12 cellular contexts compared by ENCODE assay signal in genomic region chr3:19102654-19103290, GRCh38. TPM values are rescaled to one million over a fixed set of nuclear protein-coding genes. Genes with fewer than 3 reads are reported as not detected.
DNase-seq lines count a peak whose midpoint lies in the region; ATAC-seq, FAIRE-seq and TF ChIP-seq lines count a peak whose summit lies in the region.
"Not testable (repeated sequence)": the region's sequence is repeated elsewhere in the genome, so short reads cannot be mapped to it uniquely, and the experiment has no call there.
"Had no signal": no experiment of that assay in that cellular context is flagged by ENCODE, and none has a peak within 500 bp of the region (broad histone marks: within the 10 kb centered on the region; RNA-seq: fewer than 3 reads in every experiment).

No MANE protein-coding gene starts in this region.

- not testable (repeated sequence) for FAIRE-seq in bronchial epithelial cell (lab: Jason Lieb, UNC)

- H3K9me3 ChIP-seq in DOHH2 (ENCODE audit: control insufficient read depth, insufficient read depth, low read length); iPS-20b (ENCODE audit: insufficient read depth, low read depth, low read length); upper lobe of right lung: not testable (repeated sequence)

- peak; percentile 26 for DNase-seq in NCI-H146 (lab: John Stamatoyannopoulos, UW)
- DNase-seq in T-helper 2 cell treated with Interferon-gamma antibody and Interleukin-4, amounts not matched to agents 5 μg/mL and 100 μg/mL, for 36 hours (ENCODE audit: low spot score); activated T-cell treated with anti-CD3 and anti-CD28 coated beads, Interleukin-2, amount 50 U/mL, for 4 hours; bronchial epithelial cell (ENCODE audit: low read depth); neural crest cell (ENCODE audit: low read depth, low spot score); upper lobe of right lung: not testable (repeated sequence)

- not testable (repeated sequence) for H3K79me2 ChIP-seq in DOHH2 (ENCODE audit: control insufficient read depth, low read length)

- not testable (repeated sequence) for H3K9ac ChIP-seq in iPS-20b (ENCODE audit: low read depth, low read length)

- H3K9me3 Mint-ChIP-seq in T-helper 2 cell treated with Interferon-gamma antibody and Interleukin-4, amounts not matched to agents 5 μg/mL and 100 μg/mL, for 36 hours; activated T-cell treated with anti-CD3 and anti-CD28 coated beads, Interleukin-2, amount 50 U/mL, for 4 hours; neural crest cell: not testable (repeated sequence)

- peak overlapping the region; percentile 74 for H3K27ac Mint-ChIP-seq in T-helper 2 cell treated with Interferon-gamma antibody and Interleukin-4, amounts not matched to agents 5 μg/mL and 100 μg/mL, for 36 hours
- peak overlapping the region; percentile 83 for H3K27ac Mint-ChIP-seq in neural crest cell (ENCODE audit: unreplicated experiment)

- H3F3A ChIP-seq in DOHH2 (ENCODE audit: control insufficient read depth, insufficient read depth), result not testable (repeated sequence)

- not testable (repeated sequence) for H3K9me2 ChIP-seq in DOHH2 (replicated peaks; ENCODE audit: control insufficient read depth, low read length)

- not testable (repeated sequence) for ATAC-seq in activated T-cell treated with anti-CD3 and anti-CD28 coated beads, Interleukin-2, amount 50 U/mL, for 4 hours; upper lobe of right lung

- not testable (repeated sequence) for H3K27me3 Mint-ChIP-seq in T-helper 2 cell treated with Interferon-gamma antibody and Interleukin-4, amounts not matched to agents 5 μg/mL and 100 μg/mL, for 36 hours (ENCODE audit: low read depth); activated T-cell treated with anti-CD3 and anti-CD28 coated beads, Interleukin-2, amount 50 U/mL, for 4 hours (ENCODE audit: low read depth); neural crest cell (ENCODE audit: low read depth)

- H3K4me2 ChIP-seq in DOHH2 (ENCODE audit: low read length), result peak overlapping the region; percentile 67

- H3K4me3 Mint-ChIP-seq in T-helper 2 cell treated with Interferon-gamma antibody and Interleukin-4, amounts not matched to agents 5 μg/mL and 100 μg/mL, for 36 hours, result peak overlapping the region; percentile 83
- H3K4me3 Mint-ChIP-seq in activated T-cell treated with anti-CD3 and anti-CD28 coated beads, Interleukin-2, amount 50 U/mL, for 4 hours, result peak overlapping the region; percentile 81
- H3K4me3 Mint-ChIP-seq in neural crest cell, result peak overlapping the region; percentile 92

- not testable (repeated sequence) for H4K20me1 ChIP-seq in DOHH2 (ENCODE audit: control insufficient read depth, insufficient read depth, low read depth, low read length)

- not testable (repeated sequence) for H3K36me3 Mint-ChIP-seq in T-helper 2 cell treated with Interferon-gamma antibody and Interleukin-4, amounts not matched to agents 5 μg/mL and 100 μg/mL, for 36 hours (ENCODE audit: low read depth); activated T-cell treated with anti-CD3 and anti-CD28 coated beads, Interleukin-2, amount 50 U/mL, for 4 hours (ENCODE audit: insufficient read depth); neural crest cell (ENCODE audit: low read depth)

- H3K4me1 ChIP-seq in DOHH2 (ENCODE audit: control insufficient read depth, low read length); iPS-20b (ENCODE audit: insufficient read depth, low read length); upper lobe of right lung: not testable (repeated sequence)

- H3K4me1 Mint-ChIP-seq in T-helper 2 cell treated with Interferon-gamma antibody and Interleukin-4, amounts not matched to agents 5 μg/mL and 100 μg/mL, for 36 hours (ENCODE audit: low read depth); activated T-cell treated with anti-CD3 and anti-CD28 coated beads, Interleukin-2, amount 50 U/mL, for 4 hours (ENCODE audit: low read depth); neural crest cell: not testable (repeated sequence)

- intact Hi-C loops in upper lobe of right lung (cut with DNase I), result not testable (repeated sequence)

- not testable (repeated sequence) for H3K27ac ChIP-seq in DOHH2 (ENCODE audit: low read depth, low read length); iPS-20b (ENCODE audit: low read length); upper lobe of right lung

- not testable (repeated sequence) for TF ChIP-seq CTCF in DOHH2 (IDR thresholded peaks at IDR 0.05; ENCODE audit: low read depth, low read length, poor library complexity, severe bottlenecking); bronchial epithelial cell (IDR thresholded peaks at IDR 0.05; ENCODE audit: insufficient read depth, low read length, severe bottlenecking); neural crest cell (conservative IDR thresholded peaks at IDR 0.05); upper lobe of right lung (IDR thresholded peaks at IDR 0.05)

- not testable (repeated sequence) for H3K27me3 ChIP-seq in DOHH2 (ENCODE audit: control insufficient read depth, low read length); bronchial epithelial cell (ENCODE audit: control insufficient read depth, insufficient read depth, low read length); iPS-20b (ENCODE audit: insufficient read depth, low read length); upper lobe of right lung

- H3K36me3 ChIP-seq in DOHH2 (ENCODE audit: control insufficient read depth, low read length); bronchial epithelial cell (ENCODE audit: control insufficient read depth, insufficient read depth, low read length); iPS-20b (ENCODE audit: insufficient read depth, low read depth, low read length); upper lobe of right lung: not testable (repeated sequence)

- H3K4me3 ChIP-seq in DOHH2 (ENCODE audit: low read length), result peak overlapping the region; percentile 71
- peak overlapping the region; percentile 32 for H3K4me3 ChIP-seq in bronchial epithelial cell (ENCODE audit: low read depth, low read length)
- H3K4me3 ChIP-seq in iPS-20b (ENCODE audit: low read length), result peak overlapping the region; percentile 43; the same call in 1 of the 2 replicates
- H3K4me3 ChIP-seq in upper lobe of right lung, result peak overlapping the region; percentile 26

RNA-seq across cellular contexts. Expression of gene KCNH8, which starts 45.5 kb away (rescaled TPM):
- total RNA-seq in activated T-cell treated with anti-CD3 and anti-CD28 coated beads, Interleukin-2, amount 50 U/mL, for 4 hours, result not detected
- total RNA-seq in bronchial epithelial cell (not detected in 2 replicates), neural crest cell (3.5 and 3.8 TPM in 2 replicates), upper lobe of right lung (0.41 TPM)
- total RNA-seq: IMR-90; left lobe of liver; NCI-H460; T-helper 2 cell treated with Interferon-gamma antibody and Interleukin-4, amounts not matched to agents 100 ng/mL and 5 ng/mL, for 36 hours had no signal
